In the genomic region with DNA sequence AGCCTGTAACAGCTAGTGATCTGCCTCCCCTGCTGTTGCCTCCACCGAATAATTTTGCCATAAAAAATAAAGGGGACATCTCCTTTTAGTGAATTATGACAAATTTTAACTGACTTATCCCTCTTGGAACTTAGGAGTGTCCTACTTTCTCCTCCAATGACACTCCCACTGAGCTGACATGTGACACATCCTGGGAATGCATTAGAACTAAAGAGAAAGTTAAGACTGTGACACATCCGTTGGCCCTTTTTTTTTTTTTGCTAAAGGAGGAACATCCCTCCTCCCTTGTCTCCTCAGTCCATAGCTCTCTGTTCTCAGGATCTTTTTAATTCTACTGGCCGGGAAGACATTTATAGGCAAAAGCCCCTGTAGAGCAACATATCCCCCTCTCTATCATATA, we compare ENCODE assay signal across 16 cellular contexts.
DNase-seq lines count a peak whose midpoint lies in the region; ATAC-seq and TF ChIP-seq lines count a peak whose summit lies in the region.
"Had no signal": no experiment of that assay in that cellular context is flagged by ENCODE, and none has a peak within 500 bp of the region (broad histone marks: within the 10 kb centered on the region; RNA-seq: fewer than 3 reads in every experiment).

No MANE protein-coding gene starts in this region.

- no peak for TF ChIP-seq POLR2A in thyroid gland (IDR thresholded peaks at IDR 0.05)

- H3K79me1 ChIP-seq in mesenchymal stem cell (replicated peaks; ENCODE audit: low read length, poor library complexity, severe bottlenecking): no peaks in the 10 kb centered on the region

- no peak overlapping the region for H3K23ac ChIP-seq in mesenchymal stem cell (ENCODE audit: low read length in 2 of 2)

- H3K9me3 ChIP-seq in mesenchymal stem cell (ENCODE audit: control insufficient read depth, low read length) (no peaks in the 10 kb centered on the region), A673 (ENCODE audit: low read depth, low read length, poor library complexity, severe bottlenecking) (no peaks in the 10 kb centered on the region), thyroid gland (no peaks in the 10 kb centered on the region)
- H3K9me3 ChIP-seq: A549 had no signal

- H3K4me2 ChIP-seq in mesenchymal stem cell (ENCODE audit: low read length, poor library complexity, severe bottlenecking): no peak overlapping the region
- H3K4me2 ChIP-seq: A549 had no signal

- peak; percentile 30 for DNase-seq in HT1080 (ENCODE audit: low read depth)
- DNase-seq in WTC11 (ENCODE audit: low spot score): no peak
- DNase-seq in mesenchymal stem cell: peak; percentile 2
- DNase-seq in A673 (ENCODE audit: low spot score): no peak
- no peak for DNase-seq in thyroid gland
- DNase-seq: 8988T; Calu3; CD4-positive, alpha-beta memory T cell; COR-L47; DMS53; DMS79 treated with DMSO at 0.1 percent for 48 hours; GF-D8; H7; HCEC 1CT had no signal

- H3K4me3 ChIP-seq in mesenchymal stem cell (ENCODE audit: insufficient read depth in 1 of 2, low read depth in 1 of 2, low read length in 2 of 2) (no peak overlapping the region), A673 (ENCODE audit: low read depth, low read length, poor library complexity, severe bottlenecking) (no peak overlapping the region), thyroid gland (replicated peaks in 1 of 3) (no peak overlapping the region)
- H3K4me3 ChIP-seq: A549 had no signal

- no peak overlapping the region for H3K18ac ChIP-seq in mesenchymal stem cell (ENCODE audit: low read depth in 1 of 2, low read length in 2 of 2)

- H3K4me1 Mint-ChIP-seq in WTC11: peaks cover 40% of the 10 kb centered on the region
- H3K4me1 Mint-ChIP-seq: CD4-positive, alpha-beta memory T cell had no signal

- peaks cover 4% of the 10 kb centered on the region for H3K9me3 Mint-ChIP-seq in WTC11

- H2BK120ac ChIP-seq in mesenchymal stem cell (ENCODE audit: low read depth, low read length): no peak overlapping the region

- no TSS peak for BruUV-seq in A673 (replicated peaks; lab: Mats Ljungman, UMichigan)

- H3K27me3 ChIP-seq in mesenchymal stem cell (ENCODE audit: control insufficient read depth in 1 of 2, insufficient read depth in 1 of 2, low read length in 2 of 2) (no peaks in the 10 kb centered on the region), A673 (replicated peaks; ENCODE audit: insufficient read depth, low read depth, low read length, poor library complexity) (peaks cover 25% of the 10 kb centered on the region), thyroid gland (no peaks in the 10 kb centered on the region)

- no peak overlapping the region for H3K4me3 Mint-ChIP-seq in WTC11
- H3K4me3 Mint-ChIP-seq: CD4-positive, alpha-beta memory T cell had no signal

- intact Hi-C loops in A673 (cut with micrococcal nuclease; ENCODE audit: unreplicated experiment) (no loop called here), thyroid gland (cut with DNase I) (no loop called here)

- H2BK12ac ChIP-seq in mesenchymal stem cell (ENCODE audit: low read length in 2 of 2): no peak overlapping the region

- H2BK5ac ChIP-seq in mesenchymal stem cell (ENCODE audit: low read depth, low read length, poor library complexity, severe bottlenecking): no peak overlapping the region

- H2BK15ac ChIP-seq in mesenchymal stem cell (ENCODE audit: low read depth, poor library complexity, severe bottlenecking): no peak overlapping the region

- H3K4me1 ChIP-seq in mesenchymal stem cell (ENCODE audit: control insufficient read depth, insufficient read depth, low read depth, low read length) (no peaks in the 10 kb centered on the region), A673 (ENCODE audit: insufficient read depth, low read length, poor library complexity, severe bottlenecking) (no peaks in the 10 kb centered on the region), thyroid gland (no peaks in the 10 kb centered on the region)
- H3K4me1 ChIP-seq: A549 had no signal

- no peak overlapping the region for H4K91ac ChIP-seq in mesenchymal stem cell (ENCODE audit: low read length)

- 0 out of 2 replicates have a peak overlapping the region, but pooled peaks have one; percentile 5 for H3K27ac Mint-ChIP-seq in WTC11
- H3K27ac Mint-ChIP-seq: CD4-positive, alpha-beta memory T cell had no signal

- H2AFZ ChIP-seq in mesenchymal stem cell (ENCODE audit: low read depth, low read length): no peak overlapping the region

- no peak overlapping the region for H4K8ac ChIP-seq in mesenchymal stem cell (ENCODE audit: low read length)

- H3K14ac ChIP-seq in mesenchymal stem cell (ENCODE audit: low read length in 2 of 2): no peak overlapping the region

- POLR2A ChIA-PET in WTC11 (lab: Charles Lee): interaction anchor here (0.6 kb wide), 1 partner anchor 406 kb away, joined by 3 read pairs; no protein-coding TSS in a partner anchor
- POLR2A ChIA-PET in A673 (lab: Charles Lee; ENCODE audit: low non-redundant PET): no interaction called here

- no peak overlapping the region for H2AK5ac ChIP-seq in mesenchymal stem cell (ENCODE audit: low read length, severe bottlenecking)

- 86% methylated on average over 3 of the region's 3 CpGs for WGBS in mesenchymal stem cell
- WGBS in thyroid gland, 2 donors: 70 to 77% methylated on average over 3 of the region's 3 CpGs

- H3K27ac ChIP-seq in mesenchymal stem cell (ENCODE audit: low read length, poor library complexity, severe bottlenecking) (no peak overlapping the region), A673 (ENCODE audit: low read depth, low read length, poor library complexity, severe bottlenecking) (no peak overlapping the region), thyroid gland (no peak overlapping the region)
- H3K27ac ChIP-seq: A549 had no signal

- CTCF ChIA-PET in WTC11 (lab: Charles Lee) (no interaction called here), A673 (lab: Charles Lee) (no interaction called here)

- ATAC-seq in WTC11 (no peak), GM19035 (IDR thresholded peaks at IDR 0.05; ENCODE audit: unreplicated experiment) (no peak)
- ATAC-seq: A549 had no signal

- 0 out of 2 replicates have a peak, but pooled peaks cover 3% of the 10 kb centered on the region for H3K36me3 Mint-ChIP-seq in WTC11
- H3K36me3 Mint-ChIP-seq: CD4-positive, alpha-beta memory T cell had no signal

- H3K27me3 Mint-ChIP-seq in WTC11 (ENCODE audit: low read depth): no peaks in the 10 kb centered on the region
- H3K27me3 Mint-ChIP-seq: CD4-positive, alpha-beta memory T cell had no signal

- no peak for TF ChIP-seq CTCF in WTC11 (IDR thresholded peaks at IDR 0.05)
- TF ChIP-seq CTCF in A673 (conservative IDR thresholded peaks at IDR 0.05; ENCODE audit: low read depth, low read length): no peak
- TF ChIP-seq CTCF in thyroid gland (IDR thresholded peaks at IDR 0.05): no peak

- no peak overlapping the region for H3K9ac ChIP-seq in mesenchymal stem cell (ENCODE audit: low read length)

- H3K36me3 ChIP-seq in mesenchymal stem cell (ENCODE audit: control insufficient read depth in 1 of 2, insufficient read depth in 2 of 2, low read depth in 1 of 2, low read length in 2 of 2): no peaks in the 10 kb centered on the region
- no peaks in the 10 kb centered on the region for H3K36me3 ChIP-seq in A673 (ENCODE audit: insufficient read depth, low read length, poor library complexity, severe bottlenecking)
- no peaks in the 10 kb centered on the region for H3K36me3 ChIP-seq in thyroid gland

- no peak overlapping the region for H3K4ac ChIP-seq in mesenchymal stem cell (ENCODE audit: low read depth in 1 of 2, low read length in 2 of 2)

TF ChIP-seq in WTC11, 78 proteins besides CTCF, POLR2A, EP300 and RAD21 (continues in another document):
- TF ChIP-seq, protein P1, sequence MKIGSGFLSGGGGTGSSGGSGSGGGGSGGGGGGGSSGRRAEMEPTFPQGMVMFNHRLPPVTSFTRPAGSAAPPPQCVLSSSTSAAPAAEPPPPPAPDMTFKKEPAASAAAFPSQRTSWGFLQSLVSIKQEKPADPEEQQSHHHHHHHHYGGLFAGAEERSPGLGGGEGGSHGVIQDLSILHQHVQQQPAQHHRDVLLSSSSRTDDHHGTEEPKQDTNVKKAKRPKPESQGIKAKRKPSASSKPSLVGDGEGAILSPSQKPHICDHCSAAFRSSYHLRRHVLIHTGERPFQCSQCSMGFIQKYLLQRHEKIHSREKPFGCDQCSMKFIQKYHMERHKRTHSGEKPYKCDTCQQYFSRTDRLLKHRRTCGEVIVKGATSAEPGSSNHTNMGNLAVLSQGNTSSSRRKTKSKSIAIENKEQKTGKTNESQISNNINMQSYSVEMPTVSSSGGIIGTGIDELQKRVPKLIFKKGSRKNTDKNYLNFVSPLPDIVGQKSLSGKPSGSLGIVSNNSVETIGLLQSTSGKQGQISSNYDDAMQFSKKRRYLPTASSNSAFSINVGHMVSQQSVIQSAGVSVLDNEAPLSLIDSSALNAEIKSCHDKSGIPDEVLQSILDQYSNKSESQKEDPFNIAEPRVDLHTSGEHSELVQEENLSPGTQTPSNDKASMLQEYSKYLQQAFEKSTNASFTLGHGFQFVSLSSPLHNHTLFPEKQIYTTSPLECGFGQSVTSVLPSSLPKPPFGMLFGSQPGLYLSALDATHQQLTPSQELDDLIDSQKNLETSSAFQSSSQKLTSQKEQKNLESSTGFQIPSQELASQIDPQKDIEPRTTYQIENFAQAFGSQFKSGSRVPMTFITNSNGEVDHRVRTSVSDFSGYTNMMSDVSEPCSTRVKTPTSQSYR (CRISPR knock-in tag; IDR thresholded peaks at IDR 0.05): no peak
- no peak for TF ChIP-seq ZNF219 (CRISPR knock-in tag; IDR thresholded peaks at IDR 0.05; ENCODE audit: borderline replicate concordance)
- TF ChIP-seq, protein P2, sequence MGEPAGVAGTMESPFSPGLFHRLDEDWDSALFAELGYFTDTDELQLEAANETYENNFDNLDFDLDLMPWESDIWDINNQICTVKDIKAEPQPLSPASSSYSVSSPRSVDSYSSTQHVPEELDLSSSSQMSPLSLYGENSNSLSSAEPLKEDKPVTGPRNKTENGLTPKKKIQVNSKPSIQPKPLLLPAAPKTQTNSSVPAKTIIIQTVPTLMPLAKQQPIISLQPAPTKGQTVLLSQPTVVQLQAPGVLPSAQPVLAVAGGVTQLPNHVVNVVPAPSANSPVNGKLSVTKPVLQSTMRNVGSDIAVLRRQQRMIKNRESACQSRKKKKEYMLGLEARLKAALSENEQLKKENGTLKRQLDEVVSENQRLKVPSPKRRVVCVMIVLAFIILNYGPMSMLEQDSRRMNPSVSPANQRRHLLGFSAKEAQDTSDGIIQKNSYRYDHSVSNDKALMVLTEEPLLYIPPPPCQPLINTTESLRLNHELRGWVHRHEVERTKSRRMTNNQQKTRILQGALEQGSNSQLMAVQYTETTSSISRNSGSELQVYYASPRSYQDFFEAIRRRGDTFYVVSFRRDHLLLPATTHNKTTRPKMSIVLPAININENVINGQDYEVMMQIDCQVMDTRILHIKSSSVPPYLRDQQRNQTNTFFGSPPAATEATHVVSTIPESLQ (CRISPR knock-in tag; IDR thresholded peaks at IDR 0.05): no peak
- no peak for TF ChIP-seq JAZF1 (CRISPR knock-in tag; IDR thresholded peaks at IDR 0.05)
- TF ChIP-seq ZNF138 (CRISPR knock-in tag; conservative IDR thresholded peaks at IDR 0.05): no peak
- no peak for TF ChIP-seq ZNF671 (CRISPR knock-in tag; IDR thresholded peaks at IDR 0.05)
- no peak for TF ChIP-seq NR3C1 (CRISPR knock-in tag; conservative IDR thresholded peaks at IDR 0.05; ENCODE audit: low read depth)

Comparison
In these comparisons a context has a peak if more than half of its experiments do, and no peak if none do; other contexts are left out.
1. DNase-seq: peak in HT1080 (single experiment) and mesenchymal stem cell (single experiment); none in WTC11 (single experiment), A673 (single experiment) and thyroid gland (0 of 2).